Comparison of ENCODE assay signal across 5 cellular contexts in the genomic region with DNA sequence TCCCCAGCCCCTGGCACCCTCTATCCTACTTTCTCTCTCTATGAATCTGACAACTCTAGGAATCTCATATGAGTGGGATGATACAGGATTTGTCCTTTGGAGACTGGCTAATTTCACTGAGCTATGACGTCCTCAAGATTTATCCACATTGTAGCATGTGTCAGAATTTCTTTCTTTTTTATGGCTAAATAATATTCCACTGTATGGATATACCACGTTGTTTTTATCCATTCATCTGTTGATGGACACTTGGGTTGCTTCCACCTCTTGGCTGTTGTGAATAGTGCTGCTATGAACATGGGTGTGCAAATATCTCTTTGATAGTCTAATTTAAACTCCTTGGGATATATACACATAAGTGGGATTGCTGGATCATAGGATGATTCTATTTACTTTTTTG.
TF ChIP-seq lines count a peak whose summit lies in the region.

No MANE protein-coding gene starts in this region.

TF ChIP-seq in SK-N-SH treated with all-trans-retinoic acid at 6 μM for 48 hours, 23 proteins besides CTCF, POLR2A, EP300 and RAD21:
- TF ChIP-seq ZNF8 (CRISPR knock-in tag; IDR thresholded peaks at IDR 0.05) (peak; percentile 90), ZC3H10 (CRISPR knock-in tag; IDR thresholded peaks at IDR 0.05) (no peak)

TF ChIP-seq in SK-N-SH, 30 proteins besides CTCF, POLR2A, EP300 and RAD21:
- TF ChIP-seq, protein P1, sequence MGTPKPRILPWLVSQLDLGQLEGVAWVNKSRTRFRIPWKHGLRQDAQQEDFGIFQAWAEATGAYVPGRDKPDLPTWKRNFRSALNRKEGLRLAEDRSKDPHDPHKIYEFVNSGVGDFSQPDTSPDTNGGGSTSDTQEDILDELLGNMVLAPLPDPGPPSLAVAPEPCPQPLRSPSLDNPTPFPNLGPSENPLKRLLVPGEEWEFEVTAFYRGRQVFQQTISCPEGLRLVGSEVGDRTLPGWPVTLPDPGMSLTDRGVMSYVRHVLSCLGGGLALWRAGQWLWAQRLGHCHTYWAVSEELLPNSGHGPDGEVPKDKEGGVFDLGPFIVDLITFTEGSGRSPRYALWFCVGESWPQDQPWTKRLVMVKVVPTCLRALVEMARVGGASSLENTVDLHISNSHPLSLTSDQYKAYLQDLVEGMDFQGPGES (IDR thresholded peaks at IDR 0.05; ENCODE audit: low read depth, low read length): no peak
- TF ChIP-seq JUND (IDR thresholded peaks at IDR 0.05) (no peak), POLR2AphosphoS5 (IDR thresholded peaks at IDR 0.05; ENCODE audit: low read depth, low read length) (no peak), RFX5 (IDR thresholded peaks at IDR 0.05; ENCODE audit: low read length) (no peak), NRF1 (IDR thresholded peaks at IDR 0.05; ENCODE audit: low read depth, low read length) (no peak), EZH2phosphoT487 (IDR thresholded peaks at IDR 0.05; ENCODE audit: borderline replicate concordance, low read depth) (no peak), TEAD4 (IDR thresholded peaks at IDR 0.05; ENCODE audit: borderline replicate concordance, insufficient read depth) (no peak)
- TF ChIP-seq, protein P2, sequence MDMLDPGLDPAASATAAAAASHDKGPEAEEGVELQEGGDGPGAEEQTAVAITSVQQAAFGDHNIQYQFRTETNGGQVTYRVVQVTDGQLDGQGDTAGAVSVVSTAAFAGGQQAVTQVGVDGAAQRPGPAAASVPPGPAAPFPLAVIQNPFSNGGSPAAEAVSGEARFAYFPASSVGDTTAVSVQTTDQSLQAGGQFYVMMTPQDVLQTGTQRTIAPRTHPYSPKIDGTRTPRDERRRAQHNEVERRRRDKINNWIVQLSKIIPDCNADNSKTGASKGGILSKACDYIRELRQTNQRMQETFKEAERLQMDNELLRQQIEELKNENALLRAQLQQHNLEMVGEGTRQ (IDR thresholded peaks at IDR 0.05; ENCODE audit: borderline replicate concordance, low read depth, low read length): no peak

TF ChIP-seq in HEK293, 187 proteins besides CTCF, POLR2A, EP300 and RAD21:
- TF ChIP-seq ZNF146 (tag by site-specific recombination; IDR thresholded peaks at IDR 0.05): peak; percentile 78
- no peak for TF ChIP-seq BCL11B (tag by site-specific recombination; IDR thresholded peaks at IDR 0.05; ENCODE audit: low read depth)
- TF ChIP-seq ZSCAN16 (tag by site-specific recombination; IDR thresholded peaks at IDR 0.05): no peak
- TF ChIP-seq, protein P3, sequence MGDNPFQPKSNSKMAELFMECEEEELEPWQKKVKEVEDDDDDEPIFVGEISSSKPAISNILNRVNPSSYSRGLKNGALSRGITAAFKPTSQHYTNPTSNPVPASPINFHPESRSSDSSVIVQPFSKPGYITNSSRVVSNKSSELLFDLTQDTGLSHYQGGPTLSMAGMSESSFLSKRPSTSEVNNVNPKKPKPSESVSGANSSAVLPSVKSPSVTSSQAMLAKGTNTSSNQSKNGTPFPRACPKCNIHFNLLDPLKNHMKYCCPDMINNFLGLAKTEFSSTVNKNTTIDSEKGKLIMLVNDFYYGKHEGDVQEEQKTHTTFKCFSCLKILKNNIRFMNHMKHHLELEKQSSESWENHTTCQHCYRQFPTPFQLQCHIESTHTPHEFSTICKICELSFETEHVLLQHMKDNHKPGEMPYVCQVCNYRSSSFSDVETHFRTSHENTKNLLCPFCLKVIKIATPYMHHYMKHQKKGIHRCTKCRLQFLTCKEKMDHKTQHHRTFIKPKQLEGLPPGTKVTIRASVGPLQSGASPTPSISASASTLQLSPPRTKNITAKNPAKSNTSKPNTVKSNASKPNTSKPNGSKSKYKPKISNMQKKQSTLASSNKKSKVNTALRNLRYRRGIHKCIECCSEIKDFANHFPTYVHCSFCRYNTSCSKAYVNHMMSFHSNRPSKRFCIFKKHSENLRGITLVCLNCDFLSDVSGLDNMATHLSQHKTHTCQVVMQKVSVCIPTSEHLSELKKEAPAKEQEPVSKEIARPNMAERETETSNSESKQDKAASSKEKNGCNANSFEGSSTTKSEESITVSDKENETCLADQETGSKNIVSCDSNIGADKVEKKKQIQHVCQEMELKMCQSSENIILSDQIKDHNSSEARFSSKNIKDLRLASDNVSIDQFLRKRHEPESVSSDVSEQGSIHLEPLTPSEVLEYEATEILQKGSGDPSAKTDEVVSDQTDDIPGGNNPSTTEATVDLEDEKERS (tag by site-specific recombination; IDR thresholded peaks at IDR 0.05): 0 out of 2 replicates have a peak, but pooled peaks have one; percentile 20
- no peak for TF ChIP-seq OSR2 (tag by site-specific recombination; IDR thresholded peaks at IDR 0.05)

TF ChIP-seq in WTC11, 78 proteins besides CTCF, POLR2A, EP300 and RAD21:
- no peak for TF ChIP-seq RELA (CRISPR knock-in tag; IDR thresholded peaks at IDR 0.05; ENCODE audit: borderline replicate concordance)
- TF ChIP-seq GTF2I (CRISPR knock-in tag; conservative IDR thresholded peaks at IDR 0.05): peak; percentile 45; the same call in 1 of the 2 replicates

TF ChIP-seq in K562, 482 proteins besides CTCF, POLR2A, EP300 and RAD21:
- peak; percentile 20 for TF ChIP-seq ZNF146 (CRISPR knock-in tag; IDR thresholded peaks at IDR 0.05; ENCODE audit: unreplicated experiment)
- TF ChIP-seq, protein P4, sequence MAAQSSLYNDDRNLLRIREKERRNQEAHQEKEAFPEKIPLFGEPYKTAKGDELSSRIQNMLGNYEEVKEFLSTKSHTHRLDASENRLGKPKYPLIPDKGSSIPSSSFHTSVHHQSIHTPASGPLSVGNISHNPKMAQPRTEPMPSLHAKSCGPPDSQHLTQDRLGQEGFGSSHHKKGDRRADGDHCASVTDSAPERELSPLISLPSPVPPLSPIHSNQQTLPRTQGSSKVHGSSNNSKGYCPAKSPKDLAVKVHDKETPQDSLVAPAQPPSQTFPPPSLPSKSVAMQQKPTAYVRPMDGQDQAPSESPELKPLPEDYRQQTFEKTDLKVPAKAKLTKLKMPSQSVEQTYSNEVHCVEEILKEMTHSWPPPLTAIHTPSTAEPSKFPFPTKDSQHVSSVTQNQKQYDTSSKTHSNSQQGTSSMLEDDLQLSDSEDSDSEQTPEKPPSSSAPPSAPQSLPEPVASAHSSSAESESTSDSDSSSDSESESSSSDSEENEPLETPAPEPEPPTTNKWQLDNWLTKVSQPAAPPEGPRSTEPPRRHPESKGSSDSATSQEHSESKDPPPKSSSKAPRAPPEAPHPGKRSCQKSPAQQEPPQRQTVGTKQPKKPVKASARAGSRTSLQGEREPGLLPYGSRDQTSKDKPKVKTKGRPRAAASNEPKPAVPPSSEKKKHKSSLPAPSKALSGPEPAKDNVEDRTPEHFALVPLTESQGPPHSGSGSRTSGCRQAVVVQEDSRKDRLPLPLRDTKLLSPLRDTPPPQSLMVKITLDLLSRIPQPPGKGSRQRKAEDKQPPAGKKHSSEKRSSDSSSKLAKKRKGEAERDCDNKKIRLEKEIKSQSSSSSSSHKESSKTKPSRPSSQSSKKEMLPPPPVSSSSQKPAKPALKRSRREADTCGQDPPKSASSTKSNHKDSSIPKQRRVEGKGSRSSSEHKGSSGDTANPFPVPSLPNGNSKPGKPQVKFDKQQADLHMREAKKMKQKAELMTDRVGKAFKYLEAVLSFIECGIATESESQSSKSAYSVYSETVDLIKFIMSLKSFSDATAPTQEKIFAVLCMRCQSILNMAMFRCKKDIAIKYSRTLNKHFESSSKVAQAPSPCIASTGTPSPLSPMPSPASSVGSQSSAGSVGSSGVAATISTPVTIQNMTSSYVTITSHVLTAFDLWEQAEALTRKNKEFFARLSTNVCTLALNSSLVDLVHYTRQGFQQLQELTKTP (IDR thresholded peaks at IDR 0.05; ENCODE audit: low read depth in 1 of 2, partially characterized antibody in 2 of 2): no peak
- TF ChIP-seq RBM25 (IDR thresholded peaks at IDR 0.05; ENCODE audit: low read depth, low read length, severe bottlenecking): peak; percentile 37
